In the genomic region with DNA sequence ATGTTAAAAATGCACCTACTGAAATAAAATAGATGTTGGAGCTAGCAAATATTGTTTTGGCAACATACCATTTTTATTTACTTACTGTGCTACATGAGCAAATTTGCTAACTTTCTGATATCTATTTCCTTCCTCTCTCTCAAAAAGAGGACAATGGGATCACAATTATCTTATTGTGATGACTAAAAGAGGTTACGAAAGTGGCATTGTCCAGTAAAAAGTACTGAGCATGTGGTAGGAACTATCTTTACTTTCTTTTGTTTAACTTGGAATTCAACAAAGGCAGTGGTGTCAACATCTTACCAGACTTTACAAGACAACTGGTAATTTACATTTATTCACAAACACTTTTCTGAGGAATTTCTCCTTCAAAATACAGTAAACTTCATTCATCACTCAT, we compare ENCODE assay signal across 20 cellular contexts.
DNase-seq lines count a peak whose midpoint lies in the region; ATAC-seq, FAIRE-seq and TF ChIP-seq lines count a peak whose summit lies in the region.
"Had no signal": no experiment of that assay in that cellular context is flagged by ENCODE, and none has a peak within 500 bp of the region (broad histone marks: within the 10 kb centered on the region; RNA-seq: fewer than 3 reads in every experiment).

No MANE protein-coding gene starts in this region.

- no peaks in the 10 kb centered on the region for H3K36me3 ChIP-seq in GM23338 (ENCODE audit: insufficient read depth)
- no peaks in the 10 kb centered on the region for H3K36me3 ChIP-seq in HUES6 (ENCODE audit: control insufficient read depth, insufficient read depth, low read length)
- H3K36me3 ChIP-seq in endothelial cell of umbilical vein (ENCODE audit: control insufficient read depth in 2 of 2, extremely low read depth in 1 of 2, insufficient read depth in 2 of 2, low read length in 2 of 2): no peaks in the 10 kb centered on the region

- CTCF ChIA-PET in endothelial cell of umbilical vein (lab: Charles Lee): interaction anchor here (0.9 kb wide), 1 partner anchor 14 kb away, joined by 3 read pairs; no protein-coding TSS in a partner anchor

- peak; percentile 59 for FAIRE-seq in endothelial cell of umbilical vein (lab: Jason Lieb, UNC)
- FAIRE-seq: GM12891, GM18507, H1 had no signal

- H4K20me1 ChIP-seq in GM23338 (replicated peaks; ENCODE audit: insufficient read depth): no peaks in the 10 kb centered on the region
- H4K20me1 ChIP-seq in endothelial cell of umbilical vein (replicated peaks; ENCODE audit: control insufficient read depth, extremely low read depth, insufficient read depth, low read length): no peaks in the 10 kb centered on the region

- H3K36me3 Mint-ChIP-seq in GM23338 (ENCODE audit: low read depth): no peaks in the 10 kb centered on the region
- H3K36me3 Mint-ChIP-seq: CD4-positive, alpha-beta memory T cell had no signal

- no peak overlapping the region for H3K4me3 Mint-ChIP-seq in GM23338
- H3K4me3 Mint-ChIP-seq: CD4-positive, alpha-beta memory T cell had no signal

- H3K4me1 ChIP-seq in GM23338 (ENCODE audit: insufficient read depth) (peaks cover 23% of the 10 kb centered on the region), HUES6 (ENCODE audit: control insufficient read depth, insufficient read depth, low read length) (peaks cover 30% of the 10 kb centered on the region), endothelial cell of umbilical vein (ENCODE audit: control insufficient read depth, extremely low read depth, insufficient read depth, low read length) (peaks cover 6% of the 10 kb centered on the region)

- intact Hi-C loops in endothelial cell of umbilical vein (cut with micrococcal nuclease): no loop called here

- H3K9me3 Mint-ChIP-seq in GM23338: no peaks in the 10 kb centered on the region

- H3K4me3 ChIP-seq in GM23338: no peak overlapping the region
- H3K4me3 ChIP-seq in HUES6 (ENCODE audit: low read depth, low read length): no peak overlapping the region
- no peak overlapping the region for H3K4me3 ChIP-seq in endothelial cell of umbilical vein (replicated peaks in 1 of 3; ENCODE audit: insufficient read depth in 1 of 3, low read depth in 1 of 3, low read length in 3 of 3)

- no peaks in the 10 kb centered on the region for H3K9me2 ChIP-seq in GM23338 (ENCODE audit: insufficient read depth)

- TF ChIP-seq POLR2A in endothelial cell of umbilical vein (IDR thresholded peaks at IDR 0.05; ENCODE audit: low read depth, low read length): no peak

- BruUV-seq in endothelial cell of umbilical vein (replicated peaks; lab: Mats Ljungman, UMichigan): no TSS peak

- H3K27me3 ChIP-seq in GM23338 (ENCODE audit: insufficient read depth): no peaks in the 10 kb centered on the region
- no peaks in the 10 kb centered on the region for H3K27me3 ChIP-seq in HUES6 (ENCODE audit: control insufficient read depth, insufficient read depth, low read length)
- no peaks in the 10 kb centered on the region for H3K27me3 ChIP-seq in endothelial cell of umbilical vein (ENCODE audit: control insufficient read depth in 2 of 2, insufficient read depth in 2 of 2, low read length in 2 of 2)

- no peaks in the 10 kb centered on the region for H3K9me3 ChIP-seq in HUES6 (ENCODE audit: control insufficient read depth, insufficient read depth, low read depth, low read length)
- no peaks in the 10 kb centered on the region for H3K9me3 ChIP-seq in endothelial cell of umbilical vein (replicated peaks; ENCODE audit: control insufficient read depth, insufficient read depth, low read length)

- no peaks in the 10 kb centered on the region for H3K79me2 ChIP-seq in GM23338 (replicated peaks; ENCODE audit: insufficient read depth)
- no peaks in the 10 kb centered on the region for H3K79me2 ChIP-seq in endothelial cell of umbilical vein (ENCODE audit: control insufficient read depth, insufficient read depth, low read length)

- no peaks in the 10 kb centered on the region for H3K9me1 ChIP-seq in endothelial cell of umbilical vein (replicated peaks; ENCODE audit: control insufficient read depth, extremely low read depth, insufficient read depth, low read length)

- H3K27me3 Mint-ChIP-seq in GM23338 (ENCODE audit: insufficient read depth, low read depth, poor library complexity): peaks cover 1% of the 10 kb centered on the region
- H3K27me3 Mint-ChIP-seq: CD4-positive, alpha-beta memory T cell had no signal

- peaks cover 32% of the 10 kb centered on the region for H3K4me1 Mint-ChIP-seq in GM23338
- H3K4me1 Mint-ChIP-seq: CD4-positive, alpha-beta memory T cell had no signal

- dilution Hi-C loops in endothelial cell of umbilical vein (cut with MboI; ENCODE audit: extremely low pct_ligation_motif_present, low sequenced_read_pairs): no loop called here

- DNase-seq in GM23338 (ENCODE audit: low spot score): no peak
- peak; percentile 9 for DNase-seq in endothelial cell of umbilical vein (ENCODE audit: low read depth, low spot score)
- no peak for DNase-seq in left lobe of liver (ENCODE audit: low spot score)
- DNase-seq in activated naive CD4-positive, alpha-beta T cell treated with Interleukin-2 at 50 U/mL for 16 hours: no peak
- no peak for DNase-seq in NCI-H187 treated with DMSO at 0.1 percent for 48 hours (lab: John Stamatoyannopoulos, UW)
- DNase-seq in kidney glomerular epithelial cell (lab: John Stamatoyannopoulos, UW): no peak
- no peak for DNase-seq in NCI-H510A treated with DMSO at 0.1 percent for 48 hours (lab: John Stamatoyannopoulos, UW)
- DNase-seq: C1 segment of cervical spinal cord; Calu3; CD4-positive, alpha-beta memory T cell; COR-L47; DMS53; DMS79 treated with DMSO at 0.1 percent for 48 hours; GF-D8; H7; HCEC 1CT had no signal

- H3K9ac ChIP-seq in HUES6 (ENCODE audit: low read length) (no peak overlapping the region), endothelial cell of umbilical vein (replicated peaks; ENCODE audit: extremely low read depth, insufficient read depth, low read length) (no peak overlapping the region)

- H3K27ac Mint-ChIP-seq in GM23338: 0 out of 2 replicates have a peak overlapping the region, but pooled peaks have one; percentile 28
- H3K27ac Mint-ChIP-seq: CD4-positive, alpha-beta memory T cell had no signal

- H2AFZ ChIP-seq in GM23338 (no peak overlapping the region), endothelial cell of umbilical vein (ENCODE audit: low read depth, low read length) (no peak overlapping the region)

- H3F3A ChIP-seq in GM23338 (replicated peaks; ENCODE audit: low read depth): no peaks in the 10 kb centered on the region

- ATAC-seq in GM23338 (no peak), left lobe of liver (peak; percentile 19)

- no peak for TF ChIP-seq CTCF in GM23338 (conservative IDR thresholded peaks at IDR 0.05; ENCODE audit: low read depth in 2 of 2)
- no peak for TF ChIP-seq CTCF in endothelial cell of umbilical vein (IDR thresholded peaks at IDR 0.05; ENCODE audit: extremely low read depth in 1 of 2, insufficient read depth in 1 of 2, low read depth in 1 of 2, low read length in 2 of 2)

- POLR2A ChIA-PET in endothelial cell of umbilical vein (lab: Charles Lee): no interaction called here

- H3K27ac ChIP-seq in GM23338 (ENCODE audit: low read depth): no peak overlapping the region
- peak overlapping the region; percentile 42; the same call in 1 of the 2 replicates for H3K27ac ChIP-seq in HUES6 (ENCODE audit: low read depth, low read length)
- H3K27ac ChIP-seq in endothelial cell of umbilical vein (ENCODE audit: insufficient read depth, low read depth, low read length): no peak overlapping the region

- H3K4me2 ChIP-seq in GM23338: no peak overlapping the region
- peak overlapping the region; percentile 5 for H3K4me2 ChIP-seq in endothelial cell of umbilical vein (ENCODE audit: insufficient read depth, low read length)

TF ChIP-seq in endothelial cell of umbilical vein, 7 proteins besides CTCF, POLR2A, EP300 and RAD21:
- TF ChIP-seq POLR2AphosphoS5 (IDR thresholded peaks at IDR 0.05; ENCODE audit: insufficient read depth, low read depth, low read length) (no peak), MYC (IDR thresholded peaks at IDR 0.05; ENCODE audit: low read depth, low read length) (no peak), GATA2 (IDR thresholded peaks at IDR 0.05; ENCODE audit: insufficient read depth, insufficient read length, low read depth, low read length) (no peak), JUN (IDR thresholded peaks at IDR 0.05; ENCODE audit: borderline replicate concordance, insufficient read depth, insufficient read length, low read depth) (no peak), EZH2 (IDR thresholded peaks at IDR 0.05; ENCODE audit: borderline replicate concordance, low read depth, low read length, severe bottlenecking) (no peak), FOS (IDR thresholded peaks at IDR 0.05; ENCODE audit: borderline replicate concordance, insufficient read depth, low read length) (no peak)
- TF ChIP-seq, protein P1, sequence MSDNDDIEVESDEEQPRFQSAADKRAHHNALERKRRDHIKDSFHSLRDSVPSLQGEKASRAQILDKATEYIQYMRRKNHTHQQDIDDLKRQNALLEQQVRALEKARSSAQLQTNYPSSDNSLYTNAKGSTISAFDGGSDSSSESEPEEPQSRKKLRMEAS (IDR thresholded peaks at IDR 0.05; ENCODE audit: insufficient read depth, insufficient read length): no peak
